ENCODE assay signal across 14 cellular contexts in genomic region chr7:155745737-155746136, GRCh38.
DNase-seq lines count a peak whose midpoint lies in the region; ATAC-seq and TF ChIP-seq lines count a peak whose summit lies in the region.
"Had no signal": no experiment of that assay in that cellular context is flagged by ENCODE, and none has a peak within 500 bp of the region (broad histone marks: within the 10 kb centered on the region; RNA-seq: fewer than 3 reads in every experiment).

No MANE protein-coding gene starts in this region.

- H3K9me3 ChIP-seq in body of pancreas, result no peaks in the 10 kb centered on the region
- H3K9me3 ChIP-seq: BLaER1 had no signal

- WGBS in body of pancreas, 2 donors, result 90 to 91% methylated on average over 9 of the region's 9 CpGs

- ATAC-seq in GM18502 (IDR thresholded peaks at IDR 0.05; ENCODE audit: poor library complexity, unreplicated experiment), result peak; percentile 11
- ATAC-seq in GM19467 (IDR thresholded peaks at IDR 0.05; ENCODE audit: unreplicated experiment), result peak; percentile 25
- peak; percentile 14 for ATAC-seq in HG02943 (IDR thresholded peaks at IDR 0.05; ENCODE audit: low read depth, unreplicated experiment)
- no peak for ATAC-seq in left ventricle myocardium superior
- ATAC-seq in body of pancreas, result no peak

- H3K27me3 ChIP-seq in body of pancreas, result no peaks in the 10 kb centered on the region
- H3K27me3 ChIP-seq: BLaER1, neural progenitor cell had no signal

- H3K27ac Mint-ChIP-seq in activated T-helper 1 cell treated with anti-CD3 and anti-CD28 coated beads, Interleukin-12 subunit alpha, Interleukin-12 subunit beta, Interleukin-2, Interleukin-4 antibody, amounts not matched to agents 30 ng/mL and 10 ng/mL and 1 ng/mL, durations not matched to agents 14 hours and 24 hours and 36 hours, result peak overlapping the region; percentile 68
- H3K27ac Mint-ChIP-seq: neural progenitor cell had no signal

- H3K4me1 ChIP-seq in body of pancreas, result peaks cover 4% of the 10 kb centered on the region

- peaks cover 69% of the 10 kb centered on the region for H3K4me1 Mint-ChIP-seq in activated T-helper 1 cell treated with anti-CD3 and anti-CD28 coated beads, Interleukin-12 subunit alpha, Interleukin-12 subunit beta, Interleukin-2, Interleukin-4 antibody, amounts not matched to agents 30 ng/mL and 10 ng/mL and 1 ng/mL, durations not matched to agents 14 hours and 24 hours and 36 hours (ENCODE audit: low read depth)

- no peaks in the 10 kb centered on the region for H3K27me3 Mint-ChIP-seq in activated T-helper 1 cell treated with anti-CD3 and anti-CD28 coated beads, Interleukin-12 subunit alpha, Interleukin-12 subunit beta, Interleukin-2, Interleukin-4 antibody, amounts not matched to agents 30 ng/mL and 10 ng/mL and 1 ng/mL, durations not matched to agents 14 hours and 24 hours and 36 hours (ENCODE audit: insufficient read depth)

- intact Hi-C loops in activated T-helper 1 cell treated with anti-CD3 and anti-CD28 coated beads, Interleukin-12 subunit alpha, Interleukin-12 subunit beta, Interleukin-2, Interleukin-4 antibody, amounts not matched to agents 30 ng/mL and 10 ng/mL and 1 ng/mL, durations not matched to agents 14 hours and 24 hours and 36 hours (cut with micrococcal nuclease), result loop anchor here (1.0 to 5.0 kb wide), 5 partner anchors 7 to 448 kb away; partner anchors contain the start of gene INSIG1
- intact Hi-C loops in left ventricle myocardium superior (cut with micrococcal nuclease), result no loop called here
- intact Hi-C loops in body of pancreas (cut with DNase I), result no loop called here

- peaks cover 14 to 26% of the 10 kb centered on the region in 2 donors for H3K36me3 ChIP-seq in body of pancreas (replicated peaks in 1 of 2; ENCODE audit: insufficient read depth in 1 of 2, low read depth in 2 of 2)

- H3K27ac ChIP-seq in body of pancreas, result no peak overlapping the region
- H3K27ac ChIP-seq: BLaER1, GM23248, neural progenitor cell had no signal

- H3K36me3 Mint-ChIP-seq in activated T-helper 1 cell treated with anti-CD3 and anti-CD28 coated beads, Interleukin-12 subunit alpha, Interleukin-12 subunit beta, Interleukin-2, Interleukin-4 antibody, amounts not matched to agents 30 ng/mL and 10 ng/mL and 1 ng/mL, durations not matched to agents 14 hours and 24 hours and 36 hours (ENCODE audit: low read depth), result peaks cover 67% of the 10 kb centered on the region

- no peak for DNase-seq in activated T-helper 1 cell treated with anti-CD3 and anti-CD28 coated beads, Interleukin-12 subunit alpha, Interleukin-12 subunit beta, Interleukin-2, Interleukin-4 antibody, amounts not matched to agents 30 ng/mL and 10 ng/mL and 1 ng/mL, durations not matched to agents 14 hours and 24 hours and 36 hours (ENCODE audit: low spot score)
- DNase-seq in left ventricle myocardium superior, result no peak
- DNase-seq in body of pancreas, result no peak
- no peak for DNase-seq in OCI-M1 (lab: John Stamatoyannopoulos, UW)
- no peak for DNase-seq in GDM1 (lab: John Stamatoyannopoulos, UW)
- DNase-seq: EL, GM23248, Kasumi-1, NCI-H2081 had no signal

- TF ChIP-seq POLR2A in body of pancreas (IDR thresholded peaks at IDR 0.05), result no peak

- no peak for TF ChIP-seq CTCF in body of pancreas (IDR thresholded peaks at IDR 0.05)

- H3K4me3 Mint-ChIP-seq in activated T-helper 1 cell treated with anti-CD3 and anti-CD28 coated beads, Interleukin-12 subunit alpha, Interleukin-12 subunit beta, Interleukin-2, Interleukin-4 antibody, amounts not matched to agents 30 ng/mL and 10 ng/mL and 1 ng/mL, durations not matched to agents 14 hours and 24 hours and 36 hours, result no peak overlapping the region
- H3K4me3 Mint-ChIP-seq: neural progenitor cell had no signal

- no peaks in the 10 kb centered on the region for H3K9me3 Mint-ChIP-seq in activated T-helper 1 cell treated with anti-CD3 and anti-CD28 coated beads, Interleukin-12 subunit alpha, Interleukin-12 subunit beta, Interleukin-2, Interleukin-4 antibody, amounts not matched to agents 30 ng/mL and 10 ng/mL and 1 ng/mL, durations not matched to agents 14 hours and 24 hours and 36 hours
- H3K9me3 Mint-ChIP-seq: neural progenitor cell had no signal

- no peak overlapping the region for H3K4me3 ChIP-seq in body of pancreas
- H3K4me3 ChIP-seq: BLaER1, GM23248, neural progenitor cell had no signal

Comparison
In these comparisons a context has a peak if more than half of its experiments do, and no peak if none do; other contexts are left out.
1. ATAC-seq: peak in GM18502 (single experiment), GM19467 (single experiment) and HG02943 (single experiment); none in left ventricle myocardium superior (single experiment) and body of pancreas (single experiment).